Comparison of ENCODE assay signal across 28 cellular contexts in the genomic region with DNA sequence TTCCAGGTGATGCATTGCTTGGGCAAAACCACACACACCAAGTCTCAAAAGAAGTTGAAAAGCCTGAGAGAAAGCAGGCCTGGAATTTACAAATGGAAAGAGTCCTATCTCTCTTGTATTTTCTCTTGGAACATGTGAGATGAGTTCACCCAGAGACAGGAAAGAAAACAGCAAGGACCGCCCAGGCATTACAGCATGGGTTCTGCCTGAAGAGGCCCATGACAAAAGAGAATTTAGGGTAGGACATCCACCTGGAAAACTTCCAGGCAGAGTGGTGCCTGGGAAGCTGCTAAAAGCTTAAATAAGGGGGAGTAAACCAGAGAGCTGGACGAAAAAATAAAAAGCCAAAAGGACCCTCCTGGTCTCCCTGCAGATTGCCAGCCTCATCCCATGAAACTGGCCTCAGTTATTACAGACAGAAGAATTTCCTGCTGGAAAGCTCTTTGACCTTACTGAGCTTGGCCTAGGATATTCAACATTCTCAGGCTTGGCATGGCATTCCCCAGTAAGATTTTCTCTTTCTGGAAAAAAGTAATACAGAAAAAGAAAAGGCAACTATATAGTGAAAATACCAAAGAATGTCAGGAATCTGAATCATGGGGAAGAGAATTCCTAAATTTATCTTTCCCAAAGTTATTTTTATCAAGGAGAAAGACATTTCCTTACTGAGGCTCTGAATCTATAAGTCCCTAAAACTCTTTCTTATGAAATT.
A peak's percentile ranks its signal among the peaks of the same experiment; 100 is the strongest.
DNase-seq lines count a peak whose midpoint lies in the region; ATAC-seq and TF ChIP-seq lines count a peak whose summit lies in the region.
"Had no signal": no experiment of that assay in that cellular context is flagged by ENCODE, and none has a peak within 500 bp of the region (broad histone marks: within the 10 kb centered on the region; RNA-seq: fewer than 3 reads in every experiment).

No MANE protein-coding gene starts in this region.

- no peaks in the 10 kb centered on the region for H3K9me1 ChIP-seq in IMR-90 (ENCODE audit: insufficient read depth, low read length)

- peak overlapping the region; percentile 94 for H2BK20ac ChIP-seq in IMR-90 (ENCODE audit: low read depth, low read length)

- POLR2A ChIA-PET in IMR-90 (lab: Charles Lee; ENCODE audit: unreplicated experiment): no interaction called here

- no peak for TF ChIP-seq RAD21 in IMR-90 (IDR thresholded peaks at IDR 0.05; ENCODE audit: low read length)

- peak overlapping the region; percentile 84 for H3K4ac ChIP-seq in IMR-90 (ENCODE audit: low read depth, low read length)

- peaks cover 8% of the 10 kb centered on the region for H3K4me1 Mint-ChIP-seq in nephron
- H3K4me1 Mint-ChIP-seq: immature natural killer cell, natural killer cell had no signal

- H3K4me2 ChIP-seq in IMR-90 (ENCODE audit: low read depth, low read length): no peak overlapping the region

- CTCF ChIA-PET in IMR-90 (lab: Yijun Ruan, JAX): no interaction called here

- no peak overlapping the region for H3K4me3 Mint-ChIP-seq in nephron
- H3K4me3 Mint-ChIP-seq: immature natural killer cell, natural killer cell had no signal

- intact Hi-C loops in IMR-90 (cut with micrococcal nuclease): no loop called here
- intact Hi-C loops in head of caudate nucleus (cut with DNase I): no loop called here

- H3K27ac Mint-ChIP-seq in nephron: peak overlapping the region in 2 of 3 experiments; percentile 29 to 47
- H3K27ac Mint-ChIP-seq: immature natural killer cell, natural killer cell had no signal

- H2AK5ac ChIP-seq in IMR-90 (ENCODE audit: low read depth, low read length): no peak overlapping the region

- H3K36me3 ChIP-seq in IMR-90 (ENCODE audit: control insufficient read depth, insufficient read depth, low read length) (no peaks in the 10 kb centered on the region), gastroesophageal sphincter (no peaks in the 10 kb centered on the region)
- H3K36me3 ChIP-seq: brain microvascular endothelial cell, upper lobe of left lung had no signal

- H3K56ac ChIP-seq in IMR-90 (ENCODE audit: extremely low read depth, insufficient read depth, low read length): no peak overlapping the region; the same call in 1 of the 2 replicates

- DNase-seq in EH (ENCODE audit: low read depth): peak; percentile 61
- DNase-seq in IMR-90: no peak
- DNase-seq in fibroblast of peridontal ligament (ENCODE audit: extremely low read depth): peak; percentile 35
- DNase-seq in T-helper 1 cell: no peak
- no peak for DNase-seq in head of caudate nucleus
- DNase-seq: activated CD4-positive, alpha-beta T cell treated with anti-CD3 and anti-CD28 coated beads for 4 hours; activated CD8-positive, alpha-beta memory T cell treated with anti-CD3 and anti-CD28 coated beads for 24 hours; activated gamma-delta T cell; brain microvascular endothelial cell; DMS79; effector CD4-positive, alpha-beta T cell; foreskin melanocyte; hypothalamus; immature natural killer cell; Kasumi-1; natural killer cell; NCI-H146; NCI-H510A; stimulated activated CD4-positive, alpha-beta T cell treated with anti-CD3 and anti-CD28 coated beads, Interleukin-4, amount 100 ng/mL, for 1 hour; upper lobe of left lung had no signal

- no peaks in the 10 kb centered on the region for H3K79me1 ChIP-seq in IMR-90 (ENCODE audit: low read depth in 1 of 2, low read length in 2 of 2)

- H3K4me3 ChIP-seq in IMR-90 (ENCODE audit: insufficient read depth, low read depth, low read length) (no peak overlapping the region), gastroesophageal sphincter (no peak overlapping the region)
- H3K4me3 ChIP-seq: upper lobe of left lung had no signal

- TF ChIP-seq CTCF in IMR-90 (conservative IDR thresholded peaks at IDR 0.05; ENCODE audit: low read depth, low read length) (no peak), nephron (IDR thresholded peaks at IDR 0.05; ENCODE audit: unreplicated experiment in 3 of 3) (no peak), gastroesophageal sphincter (IDR thresholded peaks at IDR 0.05) (no peak)

- H4K91ac ChIP-seq in IMR-90 (ENCODE audit: insufficient read depth, low read depth, low read length): peak overlapping the region; percentile 50; the same call in 1 of the 2 replicates

- H4K8ac ChIP-seq in IMR-90 (ENCODE audit: low read depth in 2 of 2, low read length in 2 of 2): peak overlapping the region in 1 of 2 experiments; percentile 84; a peak in 1 of 4 replicates

- peak overlapping the region; percentile 67 for H3K14ac ChIP-seq in IMR-90 (replicated peaks; ENCODE audit: low read depth, low read length)

- H2AFZ ChIP-seq in IMR-90 (replicated peaks; ENCODE audit: low read length, poor library complexity): peak overlapping the region; percentile 58
- H2AFZ ChIP-seq: parathyroid adenoma had no signal

- peak overlapping the region; percentile 69 for H3K27ac ChIP-seq in IMR-90 (ENCODE audit: insufficient read depth, low read length)
- H3K27ac ChIP-seq in gastroesophageal sphincter: no peak overlapping the region
- H3K27ac ChIP-seq: brain microvascular endothelial cell, HL-60, parathyroid adenoma, upper lobe of left lung, VCaP had no signal

- H2BK15ac ChIP-seq in IMR-90 (ENCODE audit: low read depth, low read length): peak overlapping the region; percentile 36; the same call in 1 of the 3 replicates

- no peaks in the 10 kb centered on the region for H4K20me1 ChIP-seq in IMR-90 (ENCODE audit: insufficient read depth, low read length)

- peaks cover 16% of the 10 kb centered on the region for H3K9me3 Mint-ChIP-seq in nephron
- H3K9me3 Mint-ChIP-seq: natural killer cell had no signal

- dilution Hi-C loops in IMR-90 (cut with HindIII; ENCODE audit: low sequenced_read_pairs, unreplicated experiment): no loop called here

- no peak for TF ChIP-seq POLR2A in IMR-90 (IDR thresholded peaks at IDR 0.05; ENCODE audit: low read depth, low read length)
- no peak for TF ChIP-seq POLR2A in gastroesophageal sphincter (IDR thresholded peaks at IDR 0.05)

- peak overlapping the region; percentile 68 for H4K5ac ChIP-seq in IMR-90 (ENCODE audit: low read depth, low read length)

- H3K9ac ChIP-seq in IMR-90 (ENCODE audit: low read depth, low read length): peak overlapping the region; percentile 14
- H3K9ac ChIP-seq: parathyroid adenoma had no signal

- peak; percentile 61 for ATAC-seq in IMR-90 (ENCODE audit: low read depth)
- ATAC-seq in GM21423 (IDR thresholded peaks at IDR 0.05; ENCODE audit: unreplicated experiment): no peak
- no peak for ATAC-seq in gastroesophageal sphincter
- ATAC-seq: HepG2, left lobe of liver, natural killer cell had no signal

- peaks cover 6% of the 10 kb centered on the region for H3K9me3 ChIP-seq in IMR-90 (ENCODE audit: control insufficient read depth, insufficient read depth, low read length)
- H3K9me3 ChIP-seq in gastroesophageal sphincter: peaks cover 0 to 7% (median 0%) of the 10 kb centered on the region in 3 donors

- peak overlapping the region; percentile 46 for H2BK5ac ChIP-seq in IMR-90 (ENCODE audit: low read depth, low read length, poor library complexity, severe bottlenecking)

- no peaks in the 10 kb centered on the region for H3K27me3 Mint-ChIP-seq in nephron (ENCODE audit: low read depth)

- no TSS peak for BruUV-seq in IMR-90 (replicated peaks; lab: Mats Ljungman, UMichigan)

- H3K4me1 ChIP-seq in IMR-90 (ENCODE audit: control insufficient read depth, insufficient read depth, low read length) (peaks cover 6% of the 10 kb centered on the region), gastroesophageal sphincter (peaks cover 0 to 3% (median 0%) of the 10 kb centered on the region in 3 donors)
- H3K4me1 ChIP-seq: parathyroid adenoma, upper lobe of left lung had no signal

- 100% methylated on average over 1 of the region's 2 CpGs; no CpG with 5 or more reads in 1 of the 2 experiments for WGBS in IMR-90 (ENCODE audit: extremely low coverage in 2 of 2, insufficient read length in 1 of 2), 2 experiments
- 50 to 78% methylated on average over 2 of the region's 2 CpGs for WGBS in gastroesophageal sphincter (ENCODE audit: low coverage in 1 of 2), 2 donors

- no peaks in the 10 kb centered on the region for H3K27me3 ChIP-seq in IMR-90 (ENCODE audit: control insufficient read depth, insufficient read depth, low read length)
- H3K27me3 ChIP-seq in gastroesophageal sphincter: no peaks in the 10 kb centered on the region
- H3K27me3 ChIP-seq: brain microvascular endothelial cell, upper lobe of left lung had no signal

- no peak for TF ChIP-seq EP300 in gastroesophageal sphincter (IDR thresholded peaks at IDR 0.05)

- peak overlapping the region; percentile 87 for H2BK120ac ChIP-seq in IMR-90 (ENCODE audit: low read depth, low read length)

- in situ Hi-C loops in IMR-90 (cut with MboI; ENCODE audit: low sequenced_read_pairs): no loop called here

- peak overlapping the region; percentile 69 for H3K18ac ChIP-seq in IMR-90 (ENCODE audit: low read depth, low read length)

- peak overlapping the region; percentile 97 for H3K23ac ChIP-seq in IMR-90 (ENCODE audit: low read depth, low read length)

- peak overlapping the region; percentile 85 for H2AK9ac ChIP-seq in IMR-90 (replicated peaks; ENCODE audit: low read depth, low read length, poor library complexity)

- peaks cover 11% of the 10 kb centered on the region for H3K36me3 Mint-ChIP-seq in nephron (ENCODE audit: low read depth)
- H3K36me3 Mint-ChIP-seq: natural killer cell had no signal

TF ChIP-seq in IMR-90, 13 proteins besides CTCF, POLR2A, EP300 and RAD21 (continues in another document):
- no peak for TF ChIP-seq RCOR1 (IDR thresholded peaks at IDR 0.05; ENCODE audit: insufficient replicate concordance, low read length)
- no peak for TF ChIP-seq ELK1 (IDR thresholded peaks at IDR 0.05; ENCODE audit: borderline replicate concordance, low read depth, low read length)
- no peak for TF ChIP-seq BHLHE40 (IDR thresholded peaks at IDR 0.05; ENCODE audit: low read depth, low read length)
- no peak for TF ChIP-seq MAZ (IDR thresholded peaks at IDR 0.05; ENCODE audit: borderline replicate concordance, low read depth, low read length)
- no peak for TF ChIP-seq CEBPB (IDR thresholded peaks at IDR 0.05; ENCODE audit: low read depth, low read length)
- TF ChIP-seq USF2 (IDR thresholded peaks at IDR 0.05; ENCODE audit: low read depth, low read length): no peak

Comparison
In these comparisons a context has a peak if more than half of its experiments do, and no peak if none do; other contexts are left out.
1. DNase-seq: peak in EH (single experiment) and fibroblast of peridontal ligament (single experiment); none in IMR-90 (single experiment), T-helper 1 cell (0 of 5) and head of caudate nucleus (0 of 42).